Comparison of ENCODE assay signal across 1 cellular context in the genomic region with DNA sequence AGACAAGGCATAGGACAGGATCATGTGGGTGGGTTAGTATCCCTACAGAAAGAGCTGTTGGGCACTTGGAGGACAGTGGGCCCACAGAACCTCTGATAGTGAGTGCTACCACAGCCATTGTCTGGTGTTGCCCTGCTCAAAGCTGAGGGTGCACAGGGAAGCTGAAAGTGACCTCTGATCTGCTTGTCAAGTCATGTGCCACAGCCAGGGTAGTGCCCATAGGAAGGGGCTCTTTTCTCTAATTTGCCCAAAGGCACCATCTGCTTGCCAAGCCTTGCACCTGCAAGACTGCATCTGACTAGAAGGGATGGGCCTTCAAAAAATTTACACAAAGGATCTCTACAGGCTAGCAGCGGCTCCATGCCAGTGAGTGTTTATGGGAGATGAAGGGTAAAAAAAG.
TF ChIP-seq lines count a peak whose summit lies in the region.

No MANE protein-coding gene starts in this region.

TF ChIP-seq in GM12878, 131 proteins besides CTCF, POLR2A, EP300 and RAD21 (continued from another document):
- TF ChIP-seq, protein P1, sequence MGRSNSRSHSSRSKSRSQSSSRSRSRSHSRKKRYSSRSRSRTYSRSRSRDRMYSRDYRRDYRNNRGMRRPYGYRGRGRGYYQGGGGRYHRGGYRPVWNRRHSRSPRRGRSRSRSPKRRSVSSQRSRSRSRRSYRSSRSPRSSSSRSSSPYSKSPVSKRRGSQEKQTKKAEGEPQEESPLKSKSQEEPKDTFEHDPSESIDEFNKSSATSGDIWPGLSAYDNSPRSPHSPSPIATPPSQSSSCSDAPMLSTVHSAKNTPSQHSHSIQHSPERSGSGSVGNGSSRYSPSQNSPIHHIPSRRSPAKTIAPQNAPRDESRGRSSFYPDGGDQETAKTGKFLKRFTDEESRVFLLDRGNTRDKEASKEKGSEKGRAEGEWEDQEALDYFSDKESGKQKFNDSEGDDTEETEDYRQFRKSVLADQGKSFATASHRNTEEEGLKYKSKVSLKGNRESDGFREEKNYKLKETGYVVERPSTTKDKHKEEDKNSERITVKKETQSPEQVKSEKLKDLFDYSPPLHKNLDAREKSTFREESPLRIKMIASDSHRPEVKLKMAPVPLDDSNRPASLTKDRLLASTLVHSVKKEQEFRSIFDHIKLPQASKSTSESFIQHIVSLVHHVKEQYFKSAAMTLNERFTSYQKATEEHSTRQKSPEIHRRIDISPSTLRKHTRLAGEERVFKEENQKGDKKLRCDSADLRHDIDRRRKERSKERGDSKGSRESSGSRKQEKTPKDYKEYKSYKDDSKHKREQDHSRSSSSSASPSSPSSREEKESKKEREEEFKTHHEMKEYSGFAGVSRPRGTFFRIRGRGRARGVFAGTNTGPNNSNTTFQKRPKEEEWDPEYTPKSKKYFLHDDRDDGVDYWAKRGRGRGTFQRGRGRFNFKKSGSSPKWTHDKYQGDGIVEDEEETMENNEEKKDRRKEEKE (IDR thresholded peaks at IDR 0.05), result no peak
- TF ChIP-seq FOXK2 (IDR thresholded peaks at IDR 0.05) (no peak), CEBPB (IDR thresholded peaks at IDR 0.05; ENCODE audit: borderline replicate concordance in 1 of 2, low read depth in 2 of 2, low read length in 2 of 2) (no peak), MTA2 (IDR thresholded peaks at IDR 0.05; ENCODE audit: low read depth) (no peak)
TF ChIP-seq in GM12878: peak in this region for 0.
